ENCODE assay signal across 8 cellular contexts in genomic region chr6:71289802-71290175, GRCh38. TPM values are rescaled to one million over a fixed set of nuclear protein-coding genes. Genes with fewer than 3 reads are reported as not detected.
DNase-seq lines count a peak whose midpoint lies in the region; ATAC-seq and TF ChIP-seq lines count a peak whose summit lies in the region.

No MANE protein-coding gene starts in this region.

- H3K36me3 ChIP-seq in ascending aorta (no peaks in the 10 kb centered on the region), right lobe of liver (no peaks in the 10 kb centered on the region), transverse colon (no peaks in the 10 kb centered on the region)

- CTCF ChIA-PET in activated naive CD4-positive, alpha-beta T cell treated with anti-CD3 and anti-CD28 coated beads for 36 hours (lab: Charles Lee) = no interaction called here

- peaks cover 7% of the 10 kb centered on the region for H3K36me3 Mint-ChIP-seq in activated naive CD4-positive, alpha-beta T cell treated with anti-CD3 and anti-CD28 coated beads for 36 hours (ENCODE audit: low read depth)

- H3K27ac ChIP-seq in ascending aorta = no peak overlapping the region
- H3K27ac ChIP-seq in right lobe of liver = no peak overlapping the region
- peak overlapping the region in 2 of 4 donors; percentile 93 to 94 for H3K27ac ChIP-seq in transverse colon

- no peaks in the 10 kb centered on the region for H3K9me3 Mint-ChIP-seq in activated naive CD4-positive, alpha-beta T cell treated with anti-CD3 and anti-CD28 coated beads for 36 hours

- H3K4me3 ChIP-seq in ascending aorta (peak overlapping the region; percentile 96 to 99), right lobe of liver (peak overlapping the region; percentile 70 to 75 (median 74)), transverse colon (peak overlapping the region in 3 of 4 donors; percentile 71 to 80 (median 78))

- H3K4me3 Mint-ChIP-seq in activated naive CD4-positive, alpha-beta T cell treated with anti-CD3 and anti-CD28 coated beads for 36 hours = peak overlapping the region; percentile 72

- in situ Hi-C loops in transverse colon (cut with MboI; ENCODE audit: low pct_ligation_motif_present in 1 of 4, low pct_unique_long_range_greater_than_20kb in 1 of 4, low sequenced_read_pairs in 3 of 4) = no loop called here

- no peak for TF ChIP-seq CTCF in ascending aorta (IDR thresholded peaks at IDR 0.05)
- no peak for TF ChIP-seq CTCF in right lobe of liver (IDR thresholded peaks at IDR 0.05)
- no peak for TF ChIP-seq CTCF in transverse colon (IDR thresholded peaks at IDR 0.05)
- TF ChIP-seq CTCF in GM20000 (IDR thresholded peaks at IDR 0.05; ENCODE audit: extremely low read depth, missing control alignments) = no peak

- H3K4me1 Mint-ChIP-seq in activated naive CD4-positive, alpha-beta T cell treated with anti-CD3 and anti-CD28 coated beads for 36 hours (ENCODE audit: low read depth) = peaks cover 22% of the 10 kb centered on the region

- TF ChIP-seq POLR2A in right lobe of liver (IDR thresholded peaks at IDR 0.05) (no peak), transverse colon (IDR thresholded peaks at IDR 0.05) (no peak)

- H3K27me3 ChIP-seq in ascending aorta = no peaks in the 10 kb centered on the region
- H3K27me3 ChIP-seq in right lobe of liver = no peaks in the 10 kb centered on the region
- no peaks in the 10 kb centered on the region for H3K27me3 ChIP-seq in transverse colon

- 79% methylated on average over 5 of the region's 5 CpGs for WGBS in right lobe of liver (ENCODE audit: insufficient coverage, low coverage, low lambda C conversion rate, missing lambda C conversion rate)
- 82 to 87% methylated on average over 3 to 5 of the region's 5 CpGs for WGBS in transverse colon (ENCODE audit: low coverage in 1 of 2), 2 donors

- TF ChIP-seq EP300 in transverse colon (IDR thresholded peaks at IDR 0.05; ENCODE audit: low read depth) = no peak

- H3K9me3 ChIP-seq in ascending aorta = no peaks in the 10 kb centered on the region
- no peaks in the 10 kb centered on the region for H3K9me3 ChIP-seq in right lobe of liver
- H3K9me3 ChIP-seq in transverse colon = no peaks in the 10 kb centered on the region

- ATAC-seq in right lobe of liver = no peak
- ATAC-seq in GM19455 (IDR thresholded peaks at IDR 0.05; ENCODE audit: unreplicated experiment) = no peak

- no peak overlapping the region for H3K27ac Mint-ChIP-seq in activated naive CD4-positive, alpha-beta T cell treated with anti-CD3 and anti-CD28 coated beads for 36 hours

- DNase-seq in activated naive CD4-positive, alpha-beta T cell treated with anti-CD3 and anti-CD28 coated beads for 36 hours = no peak
- no peak for DNase-seq in activated naive CD4-positive, alpha-beta T cell treated with Interleukin-2 at 50 U/mL for 16 hours
- DNase-seq in ascending aorta (ENCODE audit: low spot score in 2 of 2) = no peak
- DNase-seq in right lobe of liver = no peak
- DNase-seq in transverse colon = no peak
- no peak for DNase-seq in NCI-H1930 (lab: John Stamatoyannopoulos, UW)
- DNase-seq in GM20000 (ENCODE audit: low spot score) = no peak

- intact Hi-C loops in activated naive CD4-positive, alpha-beta T cell treated with anti-CD3 and anti-CD28 coated beads for 36 hours (cut with micrococcal nuclease) = loop anchor here (2.0 to 10.0 kb wide), 3 partner anchors 59 to 622 kb away; partner anchors contain the start of gene SMAP1
- intact Hi-C loops in ascending aorta (cut with DNase I) (loop anchor here (2.0 to 5.0 kb wide), 3 partner anchors 61 to 223 kb away; no protein-coding TSS in a partner anchor), right lobe of liver (cut with DNase I) (no loop called here), transverse colon (cut with DNase I; ENCODE audit: low total_unique reads) (no loop called here)

- peaks cover 0 to 13% of the 10 kb centered on the region in 2 donors for H3K4me1 ChIP-seq in ascending aorta
- H3K4me1 ChIP-seq in right lobe of liver = peaks cover 0 to 9% (median 2%) of the 10 kb centered on the region in 4 donors
- H3K4me1 ChIP-seq in transverse colon = peaks cover 0 to 28% (median 10%) of the 10 kb centered on the region in 4 donors

- H3K27me3 Mint-ChIP-seq in activated naive CD4-positive, alpha-beta T cell treated with anti-CD3 and anti-CD28 coated beads for 36 hours (ENCODE audit: low read depth) = peaks cover 7% of the 10 kb centered on the region

RNA-seq across cellular contexts. Expression of gene OGFRL1, which starts 1.2 kb away (rescaled TPM):
- total RNA-seq in activated naive CD4-positive, alpha-beta T cell treated with anti-CD3 and anti-CD28 coated beads for 36 hours = 1 to 10 TPM; 2.6 to 3.1 TPM
- 14.6 TPM for total RNA-seq in ascending aorta
- total RNA-seq in right lobe of liver = 1 to 10 TPM; 1.5 to 6.9 (median 3.8) TPM
- total RNA-seq in transverse colon = 10 to 100 TPM in 2 of 4 donors, 1 to 10 TPM in 2; 7.5 to 15.6 (median 11.6) TPM

Comparison
In these comparisons a context has a peak if more than half of its experiments do, and no peak if none do; other contexts are left out.
1. intact Hi-C loops: an anchor here in activated naive CD4-positive, alpha-beta T cell treated with anti-CD3 and anti-CD28 coated beads for 36 hours (2.0 to 10.0 kb wide) and ascending aorta (2.0 to 5.0 kb wide); none called in right lobe of liver and transverse colon.